35 cellular contexts compared by ENCODE assay signal in the genomic region with DNA sequence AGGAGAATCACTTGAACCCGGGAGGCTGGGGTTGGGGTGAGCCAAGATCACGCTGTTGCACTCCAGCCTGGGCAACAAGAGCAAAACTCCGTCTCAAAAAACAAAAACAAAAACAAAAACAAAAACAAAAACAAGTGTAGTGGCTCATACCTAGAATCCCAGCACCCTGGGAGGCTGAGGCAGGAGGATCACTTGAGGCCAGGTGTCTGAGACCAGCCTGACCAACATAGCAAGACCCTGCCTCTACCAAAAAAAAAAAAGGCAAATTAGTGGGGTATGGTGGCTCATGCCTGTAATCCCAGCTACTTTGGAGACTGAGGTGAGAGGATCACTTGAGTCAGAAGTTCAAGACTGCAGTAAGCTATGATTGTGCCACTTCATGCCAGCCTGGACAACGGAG.
"Had no signal": no experiment of that assay in that cellular context is flagged by ENCODE, and none has a peak within 500 bp of the region (broad histone marks: within the 10 kb centered on the region; RNA-seq: fewer than 3 reads in every experiment).

No MANE protein-coding gene starts in this region.

- H3K4me3 ChIP-seq: MG63 had no signal

- H3K36me3 ChIP-seq: MG63 had no signal

- DNase-seq: Kasumi-1, MG63, MM.1S, MV-4-11, NCI-H1048, NCI-H1092, NCI-H1092 treated with DMSO at 0.1 percent for 48 hours, NCI-H1105, NCI-H1105 treated with DMSO at 0.1 percent for 48 hours, NCI-H1417, NCI-H1417 treated with DMSO at 0.1 percent for 48 hours, NCI-H1436, NCI-H1436 treated with DMSO at 0.1 percent for 48 hours, NCI-H146, NCI-H1694, NCI-H1694 treated with DMSO at 0.1 percent for 48 hours, NCI-H187, NCI-H187 treated with DMSO at 0.1 percent for 48 hours, NCI-H1930, NCI-H2029, NCI-H2029 treated with DMSO at 0.1 percent for 48 hours, NCI-H2081, NCI-H2081 treated with DMSO at 0.1 percent for 48 hours, NCI-H2107, NCI-H2171, NCI-H2171 treated with DMSO at 0.1 percent for 48 hours, NCI-H2227 treated with DMSO at 0.1 percent for 48 hours, NCI-H226, NCI-H345, NCI-H446, NCI-H446 treated with DMSO at 0.1 percent for 48 hours, NCI-H510A, NCI-H510A treated with DMSO at 0.1 percent for 48 hours, NCI-H524, NCI-H524 treated with DMSO at 0.1 percent for 48 hours had no signal

- H3K27me3 ChIP-seq: MG63 had no signal
